ENCODE assay signal across 1 cellular context in the genomic region with DNA sequence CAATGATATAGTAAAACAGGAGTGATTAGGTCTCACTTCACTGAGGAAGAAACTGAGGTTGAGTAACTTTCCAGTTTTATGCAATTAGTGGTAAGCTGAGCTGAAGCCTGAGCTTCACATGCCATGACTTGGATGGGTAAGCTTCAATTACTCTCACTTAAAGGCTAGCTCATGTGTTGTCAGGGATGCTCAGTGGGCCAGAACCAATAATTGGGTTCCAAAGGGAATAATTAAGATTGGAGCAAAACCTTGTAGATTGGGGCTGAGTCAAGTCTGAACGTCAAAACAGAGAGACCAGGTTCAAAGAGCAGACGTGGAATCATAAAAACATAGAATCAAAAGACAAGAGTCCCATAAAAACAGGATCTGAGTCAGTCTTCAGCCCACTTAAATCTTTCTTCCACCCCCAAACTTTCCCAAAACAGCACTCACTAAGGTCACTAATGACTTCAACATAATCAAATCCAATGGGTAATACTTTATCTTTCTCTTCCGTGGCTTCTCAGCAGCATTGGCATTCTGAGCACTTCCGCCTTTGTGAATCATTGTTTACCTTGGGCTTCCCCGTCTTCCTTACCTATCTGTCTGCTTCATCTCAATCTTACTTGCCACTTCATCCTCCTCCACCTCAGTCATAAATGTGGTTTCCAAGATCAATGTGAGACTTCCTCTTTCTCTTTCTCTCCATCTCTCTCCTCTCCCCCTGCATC.
TF ChIP-seq lines count a peak whose summit lies in the region.

No MANE protein-coding gene starts in this region.

TF ChIP-seq in K562, 482 proteins besides CTCF, POLR2A, EP300 and RAD21 (continued from another document and continues in another):
- TF ChIP-seq POU5F1 (IDR thresholded peaks at IDR 0.05; ENCODE audit: borderline replicate concordance, low read depth, low read length, partially characterized antibody) (no peak), ZNF12 (CRISPR knock-in tag; IDR thresholded peaks at IDR 0.05) (no peak), BMI1 (IDR thresholded peaks at IDR 0.05; ENCODE audit: low read length) (no peak), PCBP2 (IDR thresholded peaks at IDR 0.05; ENCODE audit: low read depth, low read length, poor library complexity, severe bottlenecking) (no peak), ZNF766 (CRISPR knock-in tag; conservative IDR thresholded peaks at IDR 0.05) (no peak), ZNF57 (CRISPR knock-in tag; IDR thresholded peaks at IDR 0.05) (no peak), KAT8 (IDR thresholded peaks at IDR 0.05; ENCODE audit: low read depth) (no peak), NR4A1 (CRISPR knock-in tag; IDR thresholded peaks at IDR 0.05) (no peak), NR4A1 (tag; IDR thresholded peaks at IDR 0.05) (no peak), HOXB6 (CRISPR knock-in tag; IDR thresholded peaks at IDR 0.05; ENCODE audit: borderline replicate concordance) (no peak), ATF7 (IDR thresholded peaks at IDR 0.05) (peak; percentile 46; the same call in 1 of the 2 replicates), MCM3 (IDR thresholded peaks at IDR 0.05) (no peak), FOXJ2 (tag; IDR thresholded peaks at IDR 0.05) (no peak), CEBPG (CRISPR knock-in tag; IDR thresholded peaks at IDR 0.05) (no peak), CEBPG (tag; conservative IDR thresholded peaks at IDR 0.05 in 1 of 2, IDR thresholded peaks at IDR 0.05 in 1 of 2) (no peak), ZNF561 (CRISPR knock-in tag; conservative IDR thresholded peaks at IDR 0.05) (no peak), TARDBP (IDR thresholded peaks at IDR 0.05) (no peak), GABPB1 (CRISPR knock-in tag; IDR thresholded peaks at IDR 0.05) (no peak), ZBTB8A (IDR thresholded peaks at IDR 0.05; ENCODE audit: partially characterized antibody) (no peak), KDM1A (IDR thresholded peaks at IDR 0.05) (peak; percentile 72 to 81), POLR2B (IDR thresholded peaks at IDR 0.05; ENCODE audit: low read depth, partially characterized antibody) (no peak), HDAC1 (IDR thresholded peaks at IDR 0.05) (peak in 1 of 2 experiments; percentile 72; a peak in 2 of 4 replicates), ARID1B (IDR thresholded peaks at IDR 0.05) (peak; percentile 90), SMARCE1 (IDR thresholded peaks at IDR 0.05) (peak; percentile 95), ZFP36 (IDR thresholded peaks at IDR 0.05; ENCODE audit: low read depth, low read length, partially characterized antibody) (no peak), ZNF239 (CRISPR knock-in tag; IDR thresholded peaks at IDR 0.05) (no peak), SMARCC2 (IDR thresholded peaks at IDR 0.05; ENCODE audit: low read depth) (no peak), POLR3A (IDR thresholded peaks at IDR 0.05; ENCODE audit: borderline replicate concordance, extremely low read depth, insufficient read depth, insufficient read length) (no peak), SNIP1 (IDR thresholded peaks at IDR 0.05; ENCODE audit: low read depth) (no peak), RBM39 (optimal IDR thresholded peaks at IDR 0.05; ENCODE audit: low read depth, low read length) (no peak), NFE2 (IDR thresholded peaks at IDR 0.05; ENCODE audit: low read depth) (peak; percentile 54), ZNF696 (CRISPR knock-in tag; conservative IDR thresholded peaks at IDR 0.05) (no peak), ZNF77 (CRISPR knock-in tag; IDR thresholded peaks at IDR 0.05) (no peak), ZKSCAN3 (CRISPR knock-in tag; IDR thresholded peaks at IDR 0.05) (no peak), EP400 (IDR thresholded peaks at IDR 0.05) (no peak), CBFA2T3 (IDR thresholded peaks at IDR 0.05) (peak; percentile 81), BRF1 (IDR thresholded peaks at IDR 0.05; ENCODE audit: borderline replicate concordance, extremely low read depth, insufficient read length) (no peak), ZNF445 (CRISPR knock-in tag; IDR thresholded peaks at IDR 0.05; ENCODE audit: low read depth) (no peak), MBD2 (IDR thresholded peaks at IDR 0.05; ENCODE audit: borderline replicate concordance, low read depth) (no peak), FUS (optimal IDR thresholded peaks at IDR 0.05; ENCODE audit: low read depth, low read length) (no peak)
- TF ChIP-seq, protein P1, sequence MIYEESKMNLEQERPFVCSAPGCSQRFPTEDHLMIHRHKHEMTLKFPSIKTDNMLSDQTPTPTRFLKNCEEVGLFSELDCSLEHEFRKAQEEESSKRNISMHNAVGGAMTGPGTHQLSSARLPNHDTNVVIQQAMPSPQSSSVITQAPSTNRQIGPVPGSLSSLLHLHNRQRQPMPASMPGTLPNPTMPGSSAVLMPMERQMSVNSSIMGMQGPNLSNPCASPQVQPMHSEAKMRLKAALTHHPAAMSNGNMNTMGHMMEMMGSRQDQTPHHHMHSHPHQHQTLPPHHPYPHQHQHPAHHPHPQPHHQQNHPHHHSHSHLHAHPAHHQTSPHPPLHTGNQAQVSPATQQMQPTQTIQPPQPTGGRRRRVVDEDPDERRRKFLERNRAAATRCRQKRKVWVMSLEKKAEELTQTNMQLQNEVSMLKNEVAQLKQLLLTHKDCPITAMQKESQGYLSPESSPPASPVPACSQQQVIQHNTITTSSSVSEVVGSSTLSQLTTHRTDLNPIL (CRISPR knock-in tag; IDR thresholded peaks at IDR 0.05), result no peak
- TF ChIP-seq, protein P2, sequence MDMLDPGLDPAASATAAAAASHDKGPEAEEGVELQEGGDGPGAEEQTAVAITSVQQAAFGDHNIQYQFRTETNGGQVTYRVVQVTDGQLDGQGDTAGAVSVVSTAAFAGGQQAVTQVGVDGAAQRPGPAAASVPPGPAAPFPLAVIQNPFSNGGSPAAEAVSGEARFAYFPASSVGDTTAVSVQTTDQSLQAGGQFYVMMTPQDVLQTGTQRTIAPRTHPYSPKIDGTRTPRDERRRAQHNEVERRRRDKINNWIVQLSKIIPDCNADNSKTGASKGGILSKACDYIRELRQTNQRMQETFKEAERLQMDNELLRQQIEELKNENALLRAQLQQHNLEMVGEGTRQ (CRISPR knock-in tag; IDR thresholded peaks at IDR 0.05), result no peak
- TF ChIP-seq, protein P3, sequence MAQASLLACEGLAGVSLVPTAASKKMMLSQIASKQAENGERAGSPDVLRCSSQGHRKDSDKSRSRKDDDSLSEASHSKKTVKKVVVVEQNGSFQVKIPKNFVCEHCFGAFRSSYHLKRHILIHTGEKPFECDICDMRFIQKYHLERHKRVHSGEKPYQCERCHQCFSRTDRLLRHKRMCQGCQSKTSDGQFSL (CRISPR knock-in tag; IDR thresholded peaks at IDR 0.05), result no peak
- TF ChIP-seq, protein P3 (tag; IDR thresholded peaks at IDR 0.05), result no peak
- TF ChIP-seq, protein P4, sequence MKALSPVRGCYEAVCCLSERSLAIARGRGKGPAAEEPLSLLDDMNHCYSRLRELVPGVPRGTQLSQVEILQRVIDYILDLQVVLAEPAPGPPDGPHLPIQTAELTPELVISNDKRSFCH (CRISPR knock-in tag; IDR thresholded peaks at IDR 0.05), result no peak
- TF ChIP-seq, protein P4 (tag; IDR thresholded peaks at IDR 0.05), result no peak
- TF ChIP-seq, protein P5, sequence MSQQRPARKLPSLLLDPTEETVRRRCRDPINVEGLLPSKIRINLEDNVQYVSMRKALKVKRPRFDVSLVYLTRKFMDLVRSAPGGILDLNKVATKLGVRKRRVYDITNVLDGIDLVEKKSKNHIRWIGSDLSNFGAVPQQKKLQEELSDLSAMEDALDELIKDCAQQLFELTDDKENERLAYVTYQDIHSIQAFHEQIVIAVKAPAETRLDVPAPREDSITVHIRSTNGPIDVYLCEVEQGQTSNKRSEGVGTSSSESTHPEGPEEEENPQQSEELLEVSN (IDR thresholded peaks at IDR 0.05; ENCODE audit: borderline replicate concordance in 1 of 2, extremely low read depth in 1 of 2, insufficient read depth in 1 of 2, insufficient read length in 1 of 2, low read depth in 1 of 2, low read length in 1 of 2, poor library complexity in 1 of 2, severe bottlenecking in 1 of 2), result no peak
- TF ChIP-seq, protein P6, sequence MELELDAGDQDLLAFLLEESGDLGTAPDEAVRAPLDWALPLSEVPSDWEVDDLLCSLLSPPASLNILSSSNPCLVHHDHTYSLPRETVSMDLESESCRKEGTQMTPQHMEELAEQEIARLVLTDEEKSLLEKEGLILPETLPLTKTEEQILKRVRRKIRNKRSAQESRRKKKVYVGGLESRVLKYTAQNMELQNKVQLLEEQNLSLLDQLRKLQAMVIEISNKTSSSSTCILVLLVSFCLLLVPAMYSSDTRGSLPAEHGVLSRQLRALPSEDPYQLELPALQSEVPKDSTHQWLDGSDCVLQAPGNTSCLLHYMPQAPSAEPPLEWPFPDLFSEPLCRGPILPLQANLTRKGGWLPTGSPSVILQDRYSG (tag; conservative IDR thresholded peaks at IDR 0.05; ENCODE audit: low read depth), result no peak
- TF ChIP-seq, protein P7, sequence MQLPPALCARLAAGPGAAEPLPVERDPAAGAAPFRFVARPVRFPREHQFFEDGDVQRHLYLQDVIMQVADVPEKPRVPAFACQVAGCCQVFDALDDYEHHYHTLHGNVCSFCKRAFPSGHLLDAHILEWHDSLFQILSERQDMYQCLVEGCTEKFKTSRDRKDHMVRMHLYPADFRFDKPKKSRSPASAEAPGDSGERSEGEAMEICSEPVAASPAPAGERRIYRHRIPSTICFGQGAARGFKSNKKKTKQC (CRISPR knock-in tag; IDR thresholded peaks at IDR 0.05), result no peak
- TF ChIP-seq, protein P8, sequence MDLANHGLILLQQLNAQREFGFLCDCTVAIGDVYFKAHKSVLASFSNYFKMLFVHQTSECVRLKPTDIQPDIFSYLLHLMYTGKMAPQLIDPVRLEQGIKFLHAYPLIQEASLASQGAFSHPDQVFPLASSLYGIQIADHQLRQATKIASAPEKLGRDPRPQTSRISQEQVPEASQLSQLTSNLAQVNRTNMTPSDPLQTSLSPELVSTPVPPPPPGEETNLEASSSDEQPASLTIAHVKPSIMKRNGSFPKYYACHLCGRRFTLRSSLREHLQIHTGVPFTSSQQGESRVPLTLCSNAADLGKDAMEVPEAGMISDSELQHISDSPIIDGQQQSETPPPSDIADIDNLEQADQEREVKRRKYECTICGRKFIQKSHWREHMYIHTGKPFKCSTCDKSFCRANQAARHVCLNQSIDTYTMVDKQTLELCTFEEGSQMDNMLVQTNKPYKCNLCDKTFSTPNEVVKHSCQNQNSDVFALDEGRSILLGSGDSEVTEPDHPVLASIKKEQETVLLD (IDR thresholded peaks at IDR 0.05), result no peak
- TF ChIP-seq, protein P9, sequence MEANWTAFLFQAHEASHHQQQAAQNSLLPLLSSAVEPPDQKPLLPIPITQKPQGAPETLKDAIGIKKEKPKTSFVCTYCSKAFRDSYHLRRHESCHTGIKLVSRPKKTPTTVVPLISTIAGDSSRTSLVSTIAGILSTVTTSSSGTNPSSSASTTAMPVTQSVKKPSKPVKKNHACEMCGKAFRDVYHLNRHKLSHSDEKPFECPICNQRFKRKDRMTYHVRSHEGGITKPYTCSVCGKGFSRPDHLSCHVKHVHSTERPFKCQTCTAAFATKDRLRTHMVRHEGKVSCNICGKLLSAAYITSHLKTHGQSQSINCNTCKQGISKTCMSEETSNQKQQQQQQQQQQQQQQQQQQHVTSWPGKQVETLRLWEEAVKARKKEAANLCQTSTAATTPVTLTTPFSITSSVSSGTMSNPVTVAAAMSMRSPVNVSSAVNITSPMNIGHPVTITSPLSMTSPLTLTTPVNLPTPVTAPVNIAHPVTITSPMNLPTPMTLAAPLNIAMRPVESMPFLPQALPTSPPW (CRISPR knock-in tag; IDR thresholded peaks at IDR 0.05), result peak; percentile 61
- TF ChIP-seq, protein P10, sequence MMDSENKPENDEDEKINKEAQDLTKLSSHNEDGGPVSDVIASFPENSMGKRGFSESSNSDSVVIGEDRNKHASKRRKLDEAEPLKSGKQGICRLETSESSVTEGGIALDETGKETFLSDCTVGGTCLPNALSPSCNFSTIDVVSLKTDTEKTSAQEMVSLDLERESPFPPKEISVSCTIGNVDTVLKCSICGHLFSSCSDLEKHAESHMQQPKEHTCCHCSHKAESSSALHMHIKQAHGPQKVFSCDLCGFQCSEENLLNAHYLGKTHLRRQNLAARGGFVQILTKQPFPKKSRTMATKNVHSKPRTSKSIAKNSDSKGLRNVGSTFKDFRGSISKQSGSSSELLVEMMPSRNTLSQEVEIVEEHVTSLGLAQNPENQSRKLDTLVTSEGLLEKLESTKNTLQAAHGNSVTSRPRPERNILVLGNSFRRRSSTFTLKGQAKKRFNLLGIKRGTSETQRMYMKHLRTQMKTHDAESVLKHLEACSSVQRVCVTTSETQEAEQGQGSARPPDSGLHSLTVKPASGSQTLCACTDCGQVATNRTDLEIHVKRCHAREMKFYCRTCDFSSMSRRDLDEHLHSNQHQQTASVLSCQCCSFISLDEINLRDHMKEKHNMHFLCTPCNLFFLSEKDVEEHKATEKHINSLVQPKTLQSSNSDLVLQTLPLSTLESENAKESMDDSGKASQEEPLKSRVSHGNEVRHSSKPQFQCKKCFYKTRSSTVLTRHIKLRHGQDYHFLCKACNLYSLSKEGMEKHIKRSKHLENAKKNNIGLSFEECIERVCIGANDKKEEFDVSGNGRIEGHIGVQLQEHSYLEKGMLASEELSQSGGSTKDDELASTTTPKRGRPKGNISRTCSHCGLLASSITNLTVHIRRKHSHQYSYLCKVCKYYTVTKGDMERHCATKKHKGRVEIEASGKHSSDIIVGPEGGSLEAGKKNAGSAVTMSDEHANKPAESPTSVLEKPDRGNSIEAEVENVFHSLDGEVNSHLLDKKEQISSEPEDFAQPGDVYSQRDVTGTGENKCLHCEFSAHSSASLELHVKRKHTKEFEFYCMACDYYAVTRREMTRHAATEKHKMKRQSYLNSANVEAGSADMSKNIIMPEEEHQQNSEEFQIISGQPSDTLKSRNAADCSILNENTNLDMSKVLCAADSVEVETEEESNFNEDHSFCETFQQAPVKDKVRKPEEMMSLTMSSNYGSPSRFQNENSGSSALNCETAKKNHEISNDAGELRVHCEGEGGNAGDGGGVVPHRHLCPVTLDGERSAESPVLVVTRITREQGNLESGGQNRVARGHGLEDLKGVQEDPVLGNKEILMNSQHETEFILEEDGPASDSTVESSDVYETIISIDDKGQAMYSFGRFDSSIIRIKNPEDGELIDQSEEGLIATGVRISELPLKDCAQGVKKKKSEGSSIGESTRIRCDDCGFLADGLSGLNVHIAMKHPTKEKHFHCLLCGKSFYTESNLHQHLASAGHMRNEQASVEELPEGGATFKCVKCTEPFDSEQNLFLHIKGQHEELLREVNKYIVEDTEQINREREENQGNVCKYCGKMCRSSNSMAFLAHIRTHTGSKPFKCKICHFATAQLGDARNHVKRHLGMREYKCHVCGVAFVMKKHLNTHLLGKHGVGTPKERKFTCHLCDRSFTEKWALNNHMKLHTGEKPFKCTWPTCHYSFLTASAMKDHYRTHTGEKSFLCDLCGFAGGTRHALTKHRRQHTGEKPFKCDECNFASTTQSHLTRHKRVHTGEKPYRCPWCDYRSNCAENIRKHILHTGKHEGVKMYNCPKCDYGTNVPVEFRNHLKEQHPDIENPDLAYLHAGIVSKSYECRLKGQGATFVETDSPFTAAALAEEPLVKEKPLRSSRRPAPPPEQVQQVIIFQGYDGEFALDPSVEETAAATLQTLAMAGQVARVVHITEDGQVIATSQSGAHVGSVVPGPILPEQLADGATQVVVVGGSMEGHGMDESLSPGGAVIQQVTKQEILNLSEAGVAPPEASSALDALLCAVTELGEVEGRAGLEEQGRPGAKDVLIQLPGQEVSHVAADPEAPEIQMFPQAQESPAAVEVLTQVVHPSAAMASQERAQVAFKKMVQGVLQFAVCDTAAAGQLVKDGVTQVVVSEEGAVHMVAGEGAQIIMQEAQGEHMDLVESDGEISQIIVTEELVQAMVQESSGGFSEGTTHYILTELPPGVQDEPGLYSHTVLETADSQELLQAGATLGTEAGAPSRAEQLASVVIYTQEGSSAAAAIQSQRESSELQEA (IDR thresholded peaks at IDR 0.05; ENCODE audit: low read depth), result no peak
